1 cellular context compared by ENCODE assay signal in the genomic region with DNA sequence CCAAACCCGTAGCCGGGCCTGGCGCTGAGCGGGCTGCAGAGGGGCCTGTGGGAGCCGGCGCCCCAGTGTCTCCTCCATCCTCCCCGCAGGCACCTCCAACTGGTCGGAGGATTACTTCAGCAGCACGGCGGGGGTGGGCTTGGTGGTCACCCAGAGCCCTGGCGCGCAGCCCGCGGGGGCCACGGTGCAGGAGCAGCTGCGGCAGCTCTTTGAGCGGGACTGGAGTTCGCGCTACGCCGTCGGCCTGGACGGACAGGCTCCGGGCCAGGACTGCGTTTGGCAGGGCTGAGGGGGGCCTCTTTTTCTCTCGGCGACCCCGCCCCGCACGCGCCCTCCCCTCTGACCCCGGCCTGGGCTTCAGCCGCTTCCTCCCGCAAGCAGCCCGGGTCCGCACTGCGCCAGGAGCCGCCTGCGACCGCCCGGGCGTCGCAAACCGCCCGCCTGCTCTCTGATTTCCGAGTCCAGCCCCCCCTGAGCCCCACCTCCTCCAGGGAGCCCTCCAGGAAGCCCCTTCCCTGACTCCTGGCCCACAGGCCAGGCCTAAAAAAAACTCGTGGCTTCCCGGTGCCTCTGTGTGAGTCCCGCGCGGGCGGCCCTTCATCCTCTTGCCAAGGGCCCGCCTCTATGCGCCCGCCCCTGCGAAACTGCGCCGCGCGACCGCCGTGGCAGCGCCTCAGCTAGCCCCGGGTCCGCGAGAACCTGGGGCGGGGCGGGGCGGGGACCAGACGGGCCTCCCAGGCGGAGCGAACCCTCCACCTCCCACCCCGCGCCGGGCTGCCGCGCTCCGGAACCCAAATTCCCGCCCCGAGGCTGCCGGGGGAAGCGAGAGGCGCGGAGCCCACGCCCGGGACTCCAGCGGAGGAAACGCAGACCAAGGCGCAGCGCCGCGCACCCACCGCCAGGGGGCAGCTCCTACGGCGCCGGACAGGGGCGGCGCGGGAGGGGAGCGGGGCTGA.
TF ChIP-seq lines count a peak whose summit lies in the region.

No MANE protein-coding gene starts in this region.

TF ChIP-seq in SK-N-SH, 30 proteins besides CTCF, POLR2A, EP300 and RAD21 (continued from another document):
- TF ChIP-seq, protein P1, sequence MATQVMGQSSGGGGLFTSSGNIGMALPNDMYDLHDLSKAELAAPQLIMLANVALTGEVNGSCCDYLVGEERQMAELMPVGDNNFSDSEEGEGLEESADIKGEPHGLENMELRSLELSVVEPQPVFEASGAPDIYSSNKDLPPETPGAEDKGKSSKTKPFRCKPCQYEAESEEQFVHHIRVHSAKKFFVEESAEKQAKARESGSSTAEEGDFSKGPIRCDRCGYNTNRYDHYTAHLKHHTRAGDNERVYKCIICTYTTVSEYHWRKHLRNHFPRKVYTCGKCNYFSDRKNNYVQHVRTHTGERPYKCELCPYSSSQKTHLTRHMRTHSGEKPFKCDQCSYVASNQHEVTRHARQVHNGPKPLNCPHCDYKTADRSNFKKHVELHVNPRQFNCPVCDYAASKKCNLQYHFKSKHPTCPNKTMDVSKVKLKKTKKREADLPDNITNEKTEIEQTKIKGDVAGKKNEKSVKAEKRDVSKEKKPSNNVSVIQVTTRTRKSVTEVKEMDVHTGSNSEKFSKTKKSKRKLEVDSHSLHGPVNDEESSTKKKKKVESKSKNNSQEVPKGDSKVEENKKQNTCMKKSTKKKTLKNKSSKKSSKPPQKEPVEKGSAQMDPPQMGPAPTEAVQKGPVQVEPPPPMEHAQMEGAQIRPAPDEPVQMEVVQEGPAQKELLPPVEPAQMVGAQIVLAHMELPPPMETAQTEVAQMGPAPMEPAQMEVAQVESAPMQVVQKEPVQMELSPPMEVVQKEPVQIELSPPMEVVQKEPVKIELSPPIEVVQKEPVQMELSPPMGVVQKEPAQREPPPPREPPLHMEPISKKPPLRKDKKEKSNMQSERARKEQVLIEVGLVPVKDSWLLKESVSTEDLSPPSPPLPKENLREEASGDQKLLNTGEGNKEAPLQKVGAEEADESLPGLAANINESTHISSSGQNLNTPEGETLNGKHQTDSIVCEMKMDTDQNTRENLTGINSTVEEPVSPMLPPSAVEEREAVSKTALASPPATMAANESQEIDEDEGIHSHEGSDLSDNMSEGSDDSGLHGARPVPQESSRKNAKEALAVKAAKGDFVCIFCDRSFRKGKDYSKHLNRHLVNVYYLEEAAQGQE (IDR thresholded peaks at IDR 0.05; ENCODE audit: low read depth, low read length), result peak; percentile 55; the same call in 1 of the 2 replicates
- TF ChIP-seq RXRA (IDR thresholded peaks at IDR 0.05; ENCODE audit: borderline replicate concordance, low read depth), result no peak
- no peak for TF ChIP-seq FOXM1 (IDR thresholded peaks at IDR 0.05; ENCODE audit: low read depth)
- no peak for TF ChIP-seq CHD2 (IDR thresholded peaks at IDR 0.05; ENCODE audit: low read length, partially characterized antibody)
- TF ChIP-seq RCOR1 (IDR thresholded peaks at IDR 0.05; ENCODE audit: low read length), result no peak
- TF ChIP-seq GABPA (IDR thresholded peaks at IDR 0.05; ENCODE audit: low read depth), result peak; percentile 66
- no peak; the same call in 1 of the 2 replicates for TF ChIP-seq POLR2AphosphoS5 (IDR thresholded peaks at IDR 0.05; ENCODE audit: low read depth, low read length)
- TF ChIP-seq MEF2A (IDR thresholded peaks at IDR 0.05; ENCODE audit: borderline replicate concordance, low read depth), result no peak
- no peak for TF ChIP-seq YY1 (IDR thresholded peaks at IDR 0.05; ENCODE audit: low read depth)
- TF ChIP-seq NFIC (IDR thresholded peaks at IDR 0.05; ENCODE audit: borderline replicate concordance), result no peak
- TF ChIP-seq, protein P2, sequence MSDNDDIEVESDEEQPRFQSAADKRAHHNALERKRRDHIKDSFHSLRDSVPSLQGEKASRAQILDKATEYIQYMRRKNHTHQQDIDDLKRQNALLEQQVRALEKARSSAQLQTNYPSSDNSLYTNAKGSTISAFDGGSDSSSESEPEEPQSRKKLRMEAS (IDR thresholded peaks at IDR 0.05; ENCODE audit: low read depth), result peak; percentile 71; the same call in 1 of the 2 replicates
TF ChIP-seq in SK-N-SH: peak in this region for 6.
